Comparison of ENCODE assay signal across 22 cellular contexts in the genomic region with DNA sequence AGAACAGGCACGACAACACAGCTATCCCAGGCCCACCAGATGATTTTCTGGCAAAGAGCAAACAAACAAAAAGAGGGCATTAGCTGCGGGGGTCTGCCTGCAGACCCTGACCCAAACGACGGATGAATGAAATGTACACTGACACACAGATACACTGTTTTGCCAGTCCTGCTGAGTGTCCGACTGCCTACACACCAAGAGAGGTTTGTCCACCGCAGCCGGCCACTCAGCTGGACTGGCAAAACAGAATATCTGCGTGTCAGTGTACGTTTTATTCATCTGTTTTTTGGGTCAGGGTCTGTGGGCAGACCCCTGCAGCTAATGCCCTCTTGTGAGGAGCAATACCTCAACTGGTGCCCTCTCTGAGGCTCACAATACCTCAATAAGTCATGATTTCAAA. TPM values are rescaled to one million over a fixed set of nuclear protein-coding genes. Genes with fewer than 3 reads are reported as not detected.
A peak's percentile ranks its signal among the peaks of the same experiment; 100 is the strongest.
DNase-seq lines count a peak whose midpoint lies in the region; TF ChIP-seq lines count a peak whose summit lies in the region.
"Had no signal": no experiment of that assay in that cellular context is flagged by ENCODE, and none has a peak within 500 bp of the region (broad histone marks: within the 10 kb centered on the region; RNA-seq: fewer than 3 reads in every experiment).

No MANE protein-coding gene starts in this region.

- peak; percentile 30 for DNase-seq in activated CD8-positive, alpha-beta memory T cell treated with anti-CD3 and anti-CD28 coated beads, Interleukin-2, amount 50 U/mL, for 48 hours
- no peak for DNase-seq in activated CD8-positive, alpha-beta memory T cell treated with anti-CD3 and anti-CD28 coated beads, Interleukin-2, amount 50 U/mL, for 4 hours
- DNase-seq in osteocyte (ENCODE audit: extremely low spot score, unreplicated experiment), result peak; percentile 53
- DNase-seq in epidermal melanocyte (ENCODE audit: insufficient read length, low spot score), result no peak
- DNase-seq in occipital lobe (lab: John Stamatoyannopoulos, UW), result no peak
- DNase-seq: 8988T; ACHN; BE2C; C1 segment of cervical spinal cord; CD4-positive, alpha-beta memory T cell; CD4-positive, CD25-positive, alpha-beta regulatory T cell; CD8-positive, alpha-beta memory T cell; COR-L47; DMS 273 treated with DMSO at 0.1 percent for 48 hours; DMS153; DMS53; DMS79; DND-41; EL; GDM1 had no signal

- TF ChIP-seq CTCF in osteocyte (IDR thresholded peaks at IDR 0.05), result no peak

- H3K27me3 Mint-ChIP-seq in osteocyte (ENCODE audit: unreplicated experiment), result peaks cover 46% of the 10 kb centered on the region

- no peak overlapping the region for H3K27ac Mint-ChIP-seq in osteocyte (ENCODE audit: unreplicated experiment)
- H3K27ac Mint-ChIP-seq: CD14-positive monocyte; CD4-positive, alpha-beta memory T cell had no signal

- H3K36me3 Mint-ChIP-seq in osteocyte (ENCODE audit: unreplicated experiment), result peaks cover 2% of the 10 kb centered on the region
- H3K36me3 Mint-ChIP-seq: CD14-positive monocyte; CD4-positive, alpha-beta memory T cell; CD4-positive, CD25-positive, alpha-beta regulatory T cell had no signal

- no peak overlapping the region for H3K4me3 Mint-ChIP-seq in osteocyte (ENCODE audit: unreplicated experiment)
- H3K4me3 Mint-ChIP-seq: CD14-positive monocyte; CD4-positive, CD25-positive, alpha-beta regulatory T cell; CD8-positive, alpha-beta memory T cell had no signal

- no peaks in the 10 kb centered on the region for H3K4me1 Mint-ChIP-seq in osteocyte (ENCODE audit: unreplicated experiment)
- H3K4me1 Mint-ChIP-seq: CD14-positive monocyte had no signal

- peaks cover 3% of the 10 kb centered on the region for H3K9me3 Mint-ChIP-seq in osteocyte (ENCODE audit: unreplicated experiment)

RNA-seq across cellular contexts. Expression of a gene that starts 10.7 kb away (rescaled TPM):
- total RNA-seq in osteocyte (79.4 and 84.4 TPM in 2 replicates), occipital lobe (12.3 TPM)
- total RNA-seq: G401 had no signal

Comparison
In these comparisons a context has a peak if more than half of its experiments do, and no peak if none do; other contexts are left out.
1. DNase-seq: peak in activated CD8-positive, alpha-beta memory T cell treated with anti-CD3 and anti-CD28 coated beads, Interleukin-2, amount 50 U/mL, for 48 hours (single experiment) and osteocyte (single experiment); none in activated CD8-positive, alpha-beta memory T cell treated with anti-CD3 and anti-CD28 coated beads, Interleukin-2, amount 50 U/mL, for 4 hours (single experiment), epidermal melanocyte (single experiment) and occipital lobe (single experiment).